In genomic region chr6:122653094-122653493, GRCh38 we compare ENCODE assay signal across 14 cellular contexts. TPM values are rescaled to one million over a fixed set of nuclear protein-coding genes. Genes with fewer than 3 reads are reported as not detected.
A peak's percentile ranks its signal among the peaks of the same experiment; 100 is the strongest.
DNase-seq lines count a peak whose midpoint lies in the region; ATAC-seq, FAIRE-seq and TF ChIP-seq lines count a peak whose summit lies in the region.
"Had no signal": no experiment of that assay in that cellular context is flagged by ENCODE, and none has a peak within 500 bp of the region (broad histone marks: within the 10 kb centered on the region; RNA-seq: fewer than 3 reads in every experiment).

No MANE protein-coding gene starts in this region.

- FAIRE-seq in urothelium cell line (lab: Jason Lieb, UNC), result no peak

- no peak for TF ChIP-seq CTCF in kidney epithelial cell (IDR thresholded peaks at IDR 0.05; ENCODE audit: insufficient read depth, low read length, poor library complexity, severe bottlenecking)

- ATAC-seq in GM19467 (IDR thresholded peaks at IDR 0.05; ENCODE audit: unreplicated experiment) (no peak), GM21390 (IDR thresholded peaks at IDR 0.05; ENCODE audit: unreplicated experiment) (no peak)
- ATAC-seq: naive thymus-derived CD8-positive, alpha-beta T cell had no signal

- peak; percentile 40 for DNase-seq in HS-27A (ENCODE audit: low read depth)
- DNase-seq in astrocyte of the hippocampus (ENCODE audit: low read depth, low spot score), result peak; percentile 65
- DNase-seq in kidney epithelial cell (ENCODE audit: low read depth), result peak; percentile 94
- peak; percentile 49 for DNase-seq in urothelium cell line (ENCODE audit: low spot score)
- DNase-seq in activated CD4-positive, alpha-beta T cell treated with anti-CD3 and anti-CD28 coated beads for 48 hours, result no peak
- DNase-seq: activated naive CD4-positive, alpha-beta T cell; GDM1; H7; head of caudate nucleus; left ventricle myocardium inferior; naive thymus-derived CD8-positive, alpha-beta T cell; stimulated activated CD4-positive, alpha-beta T cell treated with anti-CD3 and anti-CD28 coated beads, Interleukin-4, amount 100 ng/mL, for 1 hour had no signal

- no peaks in the 10 kb centered on the region for H3K27me3 ChIP-seq in kidney epithelial cell (ENCODE audit: control insufficient read depth, insufficient read depth, low read length)

- no peaks in the 10 kb centered on the region for H3K36me3 ChIP-seq in kidney epithelial cell (ENCODE audit: control insufficient read depth, insufficient read depth, low read length)
- H3K36me3 ChIP-seq: left ventricle myocardium inferior had no signal

- no peak overlapping the region for H3K4me3 ChIP-seq in kidney epithelial cell (ENCODE audit: low read depth, low read length)
- H3K4me3 ChIP-seq: left ventricle myocardium inferior had no signal

RNA-seq across cellular contexts. Expression of gene PKIB, which starts 42.9 kb away (rescaled TPM):
- total RNA-seq in kidney epithelial cell, result 10.6 and 15.3 TPM in 2 replicates
